Comparison of ENCODE assay signal across 8 cellular contexts in the genomic region with DNA sequence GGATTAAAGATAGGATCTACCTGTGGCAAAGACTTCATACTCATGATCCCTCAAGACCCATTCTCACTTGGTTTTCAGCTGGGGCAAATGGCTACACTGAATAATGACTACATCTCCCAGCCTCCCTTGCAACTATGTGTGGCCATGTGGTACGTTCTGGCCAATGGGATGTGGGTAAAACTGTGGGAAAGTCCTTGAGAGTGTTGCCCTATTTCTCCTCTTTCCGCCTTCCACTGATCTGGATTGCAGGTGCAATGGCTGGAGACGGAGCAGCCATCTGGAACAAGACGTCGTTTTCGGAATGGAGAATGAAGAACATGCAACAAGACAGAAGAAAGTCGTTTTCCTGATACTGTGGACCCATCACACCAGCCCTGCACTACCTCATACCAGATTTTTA.
A peak's percentile ranks its signal among the peaks of the same experiment; 100 is the strongest.
DNase-seq lines count a peak whose midpoint lies in the region; TF ChIP-seq lines count a peak whose summit lies in the region.

No MANE protein-coding gene starts in this region.

- H3K27ac ChIP-seq in coronary artery: no peak overlapping the region

- DNase-seq in GM10266 (ENCODE audit: extremely low spot score) (peak; percentile 34), HCEC 1CT (peak; percentile 31), RKO (ENCODE audit: low spot score) (peak; percentile 49), iPS-NIHi11 (ENCODE audit: low spot score) (peak; percentile 58), coronary artery (ENCODE audit: low spot score) (no peak), GDM1 (lab: John Stamatoyannopoulos, UW) (no peak), NCI-H345 (lab: John Stamatoyannopoulos, UW) (no peak)
- DNase-seq in activated CD4-positive, CD25-positive, alpha-beta regulatory T cell (lab: John Stamatoyannopoulos, UW): no peak

- no peak for TF ChIP-seq CTCF in GM10266 (IDR thresholded peaks at IDR 0.05; ENCODE audit: control insufficient read depth, insufficient read depth, low read depth, missing control alignments)
- TF ChIP-seq CTCF in coronary artery (IDR thresholded peaks at IDR 0.05): no peak

- H3K4me3 ChIP-seq in coronary artery: no peak overlapping the region

Comparison
In these comparisons a context has a peak if more than half of its experiments do, and no peak if none do; other contexts are left out.
1. DNase-seq: peak in GM10266 (single experiment), HCEC 1CT (single experiment), RKO (single experiment) and iPS-NIHi11 (single experiment); none in coronary artery (single experiment), activated CD4-positive, CD25-positive, alpha-beta regulatory T cell (0 of 4), GDM1 (single experiment) and NCI-H345 (single experiment).